Comparison of ENCODE assay signal across 8 cellular contexts in genomic region chr10:22340362-22341189, GRCh38. TPM values are rescaled to one million over a fixed set of nuclear protein-coding genes. Genes with fewer than 3 reads are reported as not detected.
DNase-seq lines count a peak whose midpoint lies in the region; ATAC-seq and TF ChIP-seq lines count a peak whose summit lies in the region.

No MANE protein-coding gene starts in this region.

- peaks cover 16 to 44% (median 25%) of the 10 kb centered on the region in 3 donors for H3K4me1 ChIP-seq in esophagus squamous epithelium
- H3K4me1 ChIP-seq in muscle layer of colon (ENCODE audit: insufficient read depth, low read length), result peaks cover 24% of the 10 kb centered on the region

- ATAC-seq in GM18907 (IDR thresholded peaks at IDR 0.05; ENCODE audit: unreplicated experiment) (peak; percentile 50), HG03066 (IDR thresholded peaks at IDR 0.05; ENCODE audit: low read depth, unreplicated experiment) (peak; percentile 35)

- DNase-seq in C1 segment of cervical spinal cord (lab: John Stamatoyannopoulos, UW) (peak in 13 of 14 donors; percentile 21 to 87 (median 70)), NCI-H510A (lab: John Stamatoyannopoulos, UW) (peak; percentile 30), esophagus squamous epithelium (lab: John Stamatoyannopoulos, UW) (no peak), type B pancreatic cell (ENCODE audit: extremely low spot score, unreplicated experiment) (peak; percentile 83)
- DNase-seq in activated T-cell treated with anti-CD3 and anti-CD28 coated beads, Interleukin-2, amount 50 U/mL, for 24 hours, result peak; percentile 82

- H3K4me1 Mint-ChIP-seq in activated T-cell treated with anti-CD3 and anti-CD28 coated beads, Interleukin-2, amount 50 U/mL, for 24 hours (ENCODE audit: low read depth), result peaks cover 38% of the 10 kb centered on the region
- peaks cover 5% of the 10 kb centered on the region for H3K4me1 Mint-ChIP-seq in type B pancreatic cell (ENCODE audit: unreplicated experiment)

- no peaks in the 10 kb centered on the region for H3K36me3 ChIP-seq in esophagus squamous epithelium
- H3K36me3 ChIP-seq in muscle layer of colon (ENCODE audit: insufficient read depth, low read length), result no peaks in the 10 kb centered on the region

- H3K36me3 Mint-ChIP-seq in activated T-cell treated with anti-CD3 and anti-CD28 coated beads, Interleukin-2, amount 50 U/mL, for 24 hours (ENCODE audit: low read depth), result no peaks in the 10 kb centered on the region
- peaks cover 4% of the 10 kb centered on the region for H3K36me3 Mint-ChIP-seq in type B pancreatic cell

- TF ChIP-seq CTCF in esophagus squamous epithelium (IDR thresholded peaks at IDR 0.05) (no peak), type B pancreatic cell (conservative IDR thresholded peaks at IDR 0.05) (no peak)

- WGBS in esophagus squamous epithelium, 2 donors, result 0 to 1% methylated on average over 8 to 14 of the region's 96 CpGs

- peak overlapping the region; percentile 87 for H3K27ac Mint-ChIP-seq in activated T-cell treated with anti-CD3 and anti-CD28 coated beads, Interleukin-2, amount 50 U/mL, for 24 hours
- H3K27ac Mint-ChIP-seq in type B pancreatic cell, result peak overlapping the region; percentile 91

- H3K9ac ChIP-seq in muscle layer of colon (ENCODE audit: low read length), result peak overlapping the region; percentile 54

- H3K9me3 ChIP-seq in esophagus squamous epithelium, result peaks cover 0 to 4% (median 0%) of the 10 kb centered on the region in 3 donors
- peaks cover 16% of the 10 kb centered on the region for H3K9me3 ChIP-seq in muscle layer of colon (ENCODE audit: low read length)

- H3K27ac ChIP-seq in esophagus squamous epithelium, result peak overlapping the region; percentile 86 to 95 (median 90)
- H3K27ac ChIP-seq in muscle layer of colon (ENCODE audit: low read depth, low read length), result peak overlapping the region; percentile 64

- peaks cover 84% of the 10 kb centered on the region for H3K27me3 Mint-ChIP-seq in activated T-cell treated with anti-CD3 and anti-CD28 coated beads, Interleukin-2, amount 50 U/mL, for 24 hours
- H3K27me3 Mint-ChIP-seq in type B pancreatic cell, result peaks cover 90% of the 10 kb centered on the region

- peak overlapping the region; percentile 66 to 97 (median 89) for H3K4me3 ChIP-seq in esophagus squamous epithelium
- H3K4me3 ChIP-seq in muscle layer of colon (ENCODE audit: low read depth in 1 of 2, low read length in 2 of 2), result peak overlapping the region; percentile 58 to 62

- peaks cover 43 to 98% (median 78%) of the 10 kb centered on the region in 4 donors for H3K27me3 ChIP-seq in esophagus squamous epithelium
- H3K27me3 ChIP-seq in muscle layer of colon (ENCODE audit: control insufficient read depth in 1 of 2, insufficient read depth in 2 of 2, low read length in 2 of 2), result peaks cover 83 to 86% of the 10 kb centered on the region in 2 donors

- TF ChIP-seq POLR2A in esophagus squamous epithelium (IDR thresholded peaks at IDR 0.05), result peak in 2 of 4 donors; percentile 30 to 34

- peak overlapping the region; percentile 85 for H3K4me3 Mint-ChIP-seq in activated T-cell treated with anti-CD3 and anti-CD28 coated beads, Interleukin-2, amount 50 U/mL, for 24 hours
- H3K4me3 Mint-ChIP-seq in type B pancreatic cell, result peak overlapping the region; percentile 92

- H3K9me3 Mint-ChIP-seq in activated T-cell treated with anti-CD3 and anti-CD28 coated beads, Interleukin-2, amount 50 U/mL, for 24 hours, result peaks cover 8% of the 10 kb centered on the region
- no peaks in the 10 kb centered on the region for H3K9me3 Mint-ChIP-seq in type B pancreatic cell

- intact Hi-C loops in esophagus squamous epithelium (cut with DNase I), result no loop called here

RNA-seq across cellular contexts. Expression of gene SPAG6, which starts 4.7 kb away (rescaled TPM):
- under 1 TPM in 1 of 4 donors, not detected in 3; 0.19 TPM for total RNA-seq in esophagus squamous epithelium
- total RNA-seq in type B pancreatic cell (ENCODE audit: low replicate concordance), result 1.9 and 6.6 TPM in 2 replicates

RNA-seq across cellular contexts. Expression of gene BMI1, which starts 19.7 kb away (rescaled TPM):
- 10 to 100 TPM in 3 of 4 donors, 1 to 10 TPM in 1; 9.6 to 44.4 (median 21.4) TPM for total RNA-seq in esophagus squamous epithelium
- 28.9 and 36.6 TPM in 2 replicates for total RNA-seq in type B pancreatic cell (ENCODE audit: low replicate concordance)

RNA-seq across cellular contexts. Expression of gene COMMD3, which starts 24.4 kb away (rescaled TPM):
- total RNA-seq in esophagus squamous epithelium (10 to 100 TPM; 14.9 to 31.4 (median 24.2) TPM), type B pancreatic cell (ENCODE audit: low replicate concordance) (42.5 and 51.3 TPM in 2 replicates)
